Comparison of ENCODE assay signal across 34 cellular contexts in the genomic region with DNA sequence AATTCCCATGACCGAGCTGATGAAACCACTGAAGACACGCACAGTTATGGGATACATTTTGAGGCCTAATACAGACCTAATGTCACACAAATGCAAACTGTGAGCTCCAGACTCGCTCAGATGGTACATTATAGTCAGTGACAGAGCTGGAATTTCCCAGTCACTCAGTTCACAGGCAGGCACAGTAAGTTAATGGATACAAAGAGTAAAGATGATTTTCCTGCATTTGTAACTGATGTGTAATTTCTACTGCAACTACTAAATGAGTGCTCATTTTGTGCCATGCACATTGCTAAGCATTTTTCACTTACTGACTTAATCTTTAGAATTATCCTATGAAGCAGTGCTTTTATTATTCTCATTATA. TPM values are rescaled to one million over a fixed set of nuclear protein-coding genes. Genes with fewer than 3 reads are reported as not detected.
"Had no signal": no experiment of that assay in that cellular context is flagged by ENCODE, and none has a peak within 500 bp of the region (broad histone marks: within the 10 kb centered on the region; RNA-seq: fewer than 3 reads in every experiment).

No MANE protein-coding gene starts in this region.

- H3K9me3 ChIP-seq: adrenal gland, body of pancreas, heart left ventricle had no signal

- H3K27ac ChIP-seq: adrenal gland, body of pancreas, heart left ventricle had no signal

- H3K4me3 ChIP-seq: adrenal gland, body of pancreas, heart left ventricle had no signal

- H3K27me3 ChIP-seq: adrenal gland, body of pancreas, heart left ventricle had no signal

- H3K4me1 ChIP-seq: adrenal gland, body of pancreas, heart left ventricle had no signal

- DNase-seq: activated CD4-positive, alpha-beta memory T cell treated with anti-CD3 and anti-CD28 coated beads for 36 hours; activated CD4-positive, alpha-beta T cell treated with anti-CD3 and anti-CD28 coated beads for 36 hours; activated CD4-positive, alpha-beta T cell treated with anti-CD3 and anti-CD28 coated beads, Interleukin-2, amount 10 ng/mL, durations not matched to agents 24 days and 14 days; activated CD4-positive, CD25-positive, alpha-beta regulatory T cell; activated CD4-positive, CD25-positive, alpha-beta regulatory T cell treated with anti-CD3 and anti-CD28 coated beads, Interleukin-2, amount 50 U/mL, for 72 hours; activated CD8-positive, alpha-beta memory T cell treated with anti-CD3 and anti-CD28 coated beads, Interleukin-2, amount 10 ng/mL, durations not matched to agents 7 days and 5 days; activated CD8-positive, alpha-beta memory T cell treated with anti-CD3 and anti-CD28 coated beads, Interleukin-2, amount 50 U/mL, for 4 hours; activated CD8-positive, alpha-beta T cell treated with anti-CD3 and anti-CD28 coated beads, Interleukin-2, amount 10 ng/mL, durations not matched to agents 7 days and 5 days; activated effector memory CD4-positive, alpha-beta T cell treated with anti-CD3 and anti-CD28 coated beads, Interleukin-2, amount 50 U/mL, for 16 hours; activated naive CD4-positive, alpha-beta T cell treated with anti-CD3 and anti-CD28 coated beads for 36 hours; activated naive CD8-positive, alpha-beta T cell treated with anti-CD3 and anti-CD28 coated beads for 36 hours; activated naive CD8-positive, alpha-beta T cell treated with anti-CD3 and anti-CD28 coated beads, Interleukin-2, amount 50 U/mL, for 24 hours; activated T-cell treated with anti-CD3 and anti-CD28 coated beads, Interleukin-2, amount 50 U/mL, for 1 hour; activated T-cell treated with anti-CD3 and anti-CD28 coated beads, Interleukin-2, amount 50 U/mL, for 48 hours; adrenal gland; amygdala; aorta; body of pancreas; caudate nucleus; cortex of kidney; dermis blood vessel endothelial cell; effector CD4-positive, alpha-beta T cell; effector memory CD8-positive, alpha-beta T cell; foreskin fibroblast; glutamatergic neuron; heart left ventricle; T-cell; T1000 had no signal

- FAIRE-seq: colon, frontal cortex had no signal

RNA-seq across cellular contexts. Expression of gene ENO4, which starts 56.5 kb away (rescaled TPM):
- total RNA-seq: activated CD4-positive, alpha-beta memory T cell treated with anti-CD3 and anti-CD28 coated beads for 36 hours; activated CD4-positive, alpha-beta T cell treated with anti-CD3 and anti-CD28 coated beads for 36 hours; activated CD4-positive, alpha-beta T cell treated with anti-CD3 and anti-CD28 coated beads, Interleukin-2, amount 10 ng/mL, durations not matched to agents 24 days and 14 days; activated CD8-positive, alpha-beta memory T cell treated with anti-CD3 and anti-CD28 coated beads for 36 hours; activated CD8-positive, alpha-beta memory T cell treated with anti-CD3 and anti-CD28 coated beads, Interleukin-2, amount 10 ng/mL, durations not matched to agents 7 days and 5 days; activated CD8-positive, alpha-beta T cell treated with anti-CD3 and anti-CD28 coated beads, Interleukin-2, amount 10 ng/mL, durations not matched to agents 7 days and 5 days; activated naive CD4-positive, alpha-beta T cell treated with anti-CD3 and anti-CD28 coated beads for 36 hours; activated naive CD8-positive, alpha-beta T cell treated with anti-CD3 and anti-CD28 coated beads for 36 hours; activated T-helper 1 cell treated with anti-CD3 and anti-CD28 coated beads, Interleukin-12 subunit alpha, Interleukin-12 subunit beta, Interleukin-2, Interleukin-4 antibody, amounts not matched to agents 30 ng/mL and 10 ng/mL and 1 ng/mL, durations not matched to agents 14 hours and 24 hours and 36 hours; activated T-helper 2 cell treated with anti-CD3 and anti-CD28 coated beads, Interferon-gamma antibody, Interleukin-2, Interleukin-4, amounts not matched to agents 10 μg/mL and 5 μg/mL and 100 μg/mL, durations not matched to agents 14 hours and 24 hours and 36 hours; dermis blood vessel endothelial cell; T-cell; T-helper 2 cell treated with Interferon-gamma antibody and Interleukin-4, amounts not matched to agents 100 ng/mL and 5 ng/mL, for 36 hours had no signal
